8 cellular contexts compared by ENCODE assay signal in the genomic region with DNA sequence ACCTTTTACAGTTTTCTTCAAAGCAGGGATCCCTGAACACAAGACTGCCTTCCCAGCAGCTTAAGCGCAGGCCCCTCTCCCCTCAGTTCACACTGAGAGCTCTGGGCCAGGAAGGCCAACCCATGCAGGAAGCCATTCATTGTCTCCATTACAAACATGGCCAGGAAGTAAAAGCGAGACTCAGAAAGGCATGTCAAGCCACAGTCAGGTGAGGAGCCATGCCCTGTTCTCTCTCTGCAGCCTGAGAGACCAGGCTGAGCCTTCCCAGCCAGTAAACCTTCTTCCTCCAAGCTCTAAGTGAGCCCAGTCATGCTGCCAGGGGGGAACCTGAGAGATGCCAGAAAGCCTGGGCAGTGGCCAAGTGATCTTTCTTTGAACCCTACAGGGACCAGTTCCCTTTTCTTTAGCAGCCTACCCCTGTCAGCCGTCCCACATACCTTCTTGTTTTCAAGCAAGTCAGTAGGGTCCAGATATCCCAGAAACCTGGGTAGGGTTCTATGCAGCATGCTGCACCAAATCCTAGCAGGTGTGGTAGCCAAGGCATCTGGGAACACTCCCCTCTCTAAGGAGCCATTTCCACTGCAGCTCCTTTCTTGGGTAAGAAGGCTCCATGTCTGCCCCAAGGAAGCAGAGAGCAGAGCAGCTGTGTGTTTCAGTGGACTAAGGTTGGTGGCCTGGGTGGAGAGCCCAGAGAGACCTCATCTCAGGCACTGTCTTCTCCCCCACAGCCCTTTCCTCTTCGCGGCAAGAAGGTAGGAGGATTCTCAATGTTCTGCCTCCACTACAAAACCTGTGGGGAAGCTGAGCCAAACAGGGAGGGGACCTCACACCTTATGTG. TPM values are rescaled to one million over a fixed set of nuclear protein-coding genes. Genes with fewer than 3 reads are reported as not detected.
DNase-seq lines count a peak whose midpoint lies in the region; ATAC-seq, FAIRE-seq and TF ChIP-seq lines count a peak whose summit lies in the region.

No MANE protein-coding gene starts in this region.

- RAD21 ChIA-PET in GM12878 (lab: Charles Lee; ENCODE audit: unreplicated experiment) = interaction anchor here (0.7 to 12.6 kb wide), 11 partner anchors 8 to 83 kb away, joined by 3 to 188 read pairs (median 3); a partner anchor contains a TSS

- H3K79me2 ChIP-seq in GM12878 (ENCODE audit: control insufficient read depth, insufficient read depth, low read length) = peaks cover 25% of the 10 kb centered on the region

- ATAC-seq in GM21529 (IDR thresholded peaks at IDR 0.05; ENCODE audit: unreplicated experiment) = peak; percentile 35
- peak; percentile 67 for ATAC-seq in GM12878

- TF ChIP-seq POLR2A in GM12878 (IDR thresholded peaks at IDR 0.05; ENCODE audit: low read depth, low read length) (no peak; the same call in 1 of the 2 replicates), spleen (IDR thresholded peaks at IDR 0.05) (no peak)

- H2AFZ ChIP-seq in GM12878 (ENCODE audit: control insufficient read depth, low read depth, low read length) = peak overlapping the region; percentile 9

- H3K9ac ChIP-seq in GM12878 (ENCODE audit: control insufficient read depth, insufficient read depth, low read length) = peak overlapping the region; percentile 53

- no TSS peak for BruUV-seq in GM12878 (replicated peaks; lab: Mats Ljungman, UMichigan)

- TF ChIP-seq CTCF in GM10248 (IDR thresholded peaks at IDR 0.05; ENCODE audit: control extremely low read depth, extremely low read depth, low read depth, missing control alignments) (no peak), GM12878 (IDR thresholded peaks at IDR 0.05 in 2 of 3, conservative IDR thresholded peaks at IDR 0.05 in 1 of 3; ENCODE audit: control insufficient read depth in 2 of 3, extremely low read depth in 1 of 3, insufficient read depth in 1 of 3, low read depth in 3 of 3, low read length in 3 of 3) (no peak), spleen (IDR thresholded peaks at IDR 0.05 in 8 of 11, conservative IDR thresholded peaks at IDR 0.05 in 3 of 11) (no peak), D721Med (IDR thresholded peaks at IDR 0.05; ENCODE audit: insufficient read depth, missing control alignments) (no peak)

- H3K27me3 ChIP-seq in GM12878 (replicated peaks in 1 of 2; ENCODE audit: control insufficient read depth in 2 of 2, insufficient read depth in 2 of 2, low read length in 1 of 2) = no peaks in the 10 kb centered on the region
- H3K27me3 ChIP-seq in spleen (replicated peaks in 1 of 7) = no peaks in the 10 kb centered on the region

- intact Hi-C loops in GM12878 (cut with micrococcal nuclease; ENCODE audit: unreplicated experiment) (loop anchor here (1.0 to 10.0 kb wide), 3 partner anchors 12 to 578 kb away; a partner anchor contains a TSS), spleen (cut with DNase I; ENCODE audit: low total_unique reads) (no loop called here)

- no peak for TF ChIP-seq RAD21 in GM12878 (IDR thresholded peaks at IDR 0.05; ENCODE audit: insufficient read depth, low read depth, low read length)

- H3K27ac ChIP-seq in GM12878 (ENCODE audit: control insufficient read depth, insufficient read depth) (peak overlapping the region; percentile 92), spleen (peak overlapping the region; percentile 79 to 97 (median 90))

- H3K4me3 ChIP-seq in GM12878 (peak overlapping the region; percentile 73), spleen (peak overlapping the region; percentile 37 to 82 (median 52))

- SMC1A ChIA-PET in GM12878 (lab: Charles Lee; ENCODE audit: uncharacterized antibody, unreplicated experiment) = interaction anchor here (0.6 to 13.9 kb wide), 15 partner anchors 8 to 83 kb away, joined by 3 to 282 read pairs (median 7); a partner anchor contains a TSS

- no peaks in the 10 kb centered on the region for H4K20me1 ChIP-seq in GM12878 (ENCODE audit: control insufficient read depth, insufficient read depth)

- WGBS in GM12878 (ENCODE audit: insufficient coverage, insufficient replicate concordance, low lambda C conversion rate, missing lambda C conversion rate) = 0% methylated on average over 5 of the region's 5 CpGs
- 28 to 45% (median 32%) methylated on average over 5 of the region's 5 CpGs for WGBS in spleen, 5 donors

- FAIRE-seq in GM12878 (lab: Jason Lieb, UNC) = peak; percentile 56
- FAIRE-seq in D721Med (lab: Jason Lieb, UNC) = no peak

- no peaks in the 10 kb centered on the region for H3K9me3 ChIP-seq in GM12878 (replicated peaks; ENCODE audit: control insufficient read depth, insufficient read depth, low read length)
- H3K9me3 ChIP-seq in spleen = no peaks in the 10 kb centered on the region

- in situ Hi-C loops in GM12878 (cut with MboI) = no loop called here

- CTCF ChIA-PET in GM10248 (lab: Yijun Ruan, JAX) (interaction anchor here (0.6 to 6.9 kb wide), 7 partner anchors 9 to 126 kb away, joined by 3 to 53 read pairs (median 5); no protein-coding TSS in a partner anchor), GM12878 (lab: Yijun Ruan, JAX) (interaction anchor here (0.7 to 8.8 kb wide), 8 partner anchors 9 to 618 kb away, joined by 3 to 117 read pairs (median 4); no protein-coding TSS in a partner anchor)

- TF ChIP-seq EP300 in GM12878 (IDR thresholded peaks at IDR 0.05; ENCODE audit: borderline replicate concordance in 1 of 2, control insufficient read depth in 1 of 2, low read depth in 2 of 2, low read length in 2 of 2) = no peak

- H3K4me2 ChIP-seq in GM12878 (ENCODE audit: control insufficient read depth, insufficient read depth) = peak overlapping the region; percentile 97

- peak; percentile 44 for DNase-seq in GM10248 (ENCODE audit: extremely low spot score)
- DNase-seq in NOMO-1 (lab: John Stamatoyannopoulos, UW; ENCODE audit: unreplicated experiment in 2 of 2) = peak; percentile 58 to 70
- peak; percentile 49 for DNase-seq in GM12878 (ENCODE audit: low read depth, low spot score)
- DNase-seq in spleen = peak; percentile 88
- no peak for DNase-seq in D721Med (ENCODE audit: insufficient read length, low spot score)
- no peak for DNase-seq in SW 1271 (lab: John Stamatoyannopoulos, UW)
- DNase-seq in COLO829 (ENCODE audit: low spot score) = no peak

- POLR2A ChIA-PET in GM10248 (lab: Yijun Ruan, JAX) (no interaction called here), GM12878 (lab: Charles Lee) (interaction anchor here (0.6 to 9.1 kb wide), 8 partner anchors 8 to 118 kb away, joined by 3 to 107 read pairs (median 5); a partner anchor contains a TSS)

- peaks cover 46% of the 10 kb centered on the region for H3K4me1 ChIP-seq in GM12878 (ENCODE audit: control insufficient read depth, insufficient read depth, low read length)
- peaks cover 37 to 94% (median 70%) of the 10 kb centered on the region in 6 donors for H3K4me1 ChIP-seq in spleen

- H3K36me3 ChIP-seq in GM12878 (ENCODE audit: control insufficient read depth in 2 of 2, insufficient read depth in 2 of 2, low read length in 1 of 2) (peaks cover 5 to 7% of the 10 kb centered on the region in 2 experiments; a peak in 3 of 4 replicates), spleen (peaks cover 0 to 36% (median 25%) of the 10 kb centered on the region in 6 donors)

RNA-seq across cellular contexts. Expression of a gene that starts 1.0 kb away (rescaled TPM):
- 130 and 146 TPM in 2 replicates for total RNA-seq in GM12878 (2013; cell fraction: nucleolus; rRNA removed)
- 57.0 and 61.6 TPM in 2 replicates for total RNA-seq in GM12878 (2014; rRNA removed)
- 78.2 and 81.8 TPM in 2 replicates for total RNA-seq in GM12878 (2014; rRNA removed; fragmentation: Illumina TruSeq; extraction: Trizol)
- 62.6 and 67.5 TPM in 2 replicates for total RNA-seq in GM12878 (2021)
- 53.6 TPM for polyA plus RNA-seq in GM12878 (2011; ENCODE audit: low read depth)
- 119 and 148 TPM in 2 replicates for polyA plus RNA-seq in GM12878 (2011; rRNA removed)
- 74.9 and 86.1 TPM in 2 replicates for polyA plus RNA-seq in GM12878 (2011; cell fraction: cytosol; rRNA removed)
- 263 and 305 TPM in 2 replicates for polyA plus RNA-seq in GM12878 (2011; cell fraction: nucleus; rRNA removed)
- 66.3 and 74.1 TPM in 2 replicates for polyA plus RNA-seq in GM12878 (2012)
- polyA plus RNA-seq in GM12878 (2014; fragmentation: Illumina TruSeq; extraction: Trizol) = 88.2 and 103 TPM in 2 replicates
- 100 to 1,000 TPM; 117 to 121 TPM for polyA plus RNA-seq in GM12878 (2014; fragmentation: Nextera tagmentation; extraction: Ambion mirVana)
- 64.3 and 83.5 TPM in 2 replicates for polyA plus RNA-seq in GM12878 (2014; rRNA removed)
- polyA plus RNA-seq in GM12878 (2016; fragmentation: Nextera tagmentation; extraction: Ambion mirVana) = 100 to 1,000 TPM; 105 to 115 TPM
- polyA minus RNA-seq in GM12878 (2011; rRNA and poly(A)+ RNA removed) = 73.3 and 83.2 TPM in 2 replicates
- 22.2 and 25.5 TPM in 2 replicates for polyA minus RNA-seq in GM12878 (2011; cell fraction: cytosol; rRNA and poly(A)+ RNA removed)
- polyA minus RNA-seq in GM12878 (2011; cell fraction: nucleus; rRNA and poly(A)+ RNA removed) = 105 and 127 TPM in 2 replicates
- 100 to 1,000 TPM in 4 of 7 donors, 10 to 100 TPM in 3; 97.7 to 134 (median 109) TPM for total RNA-seq in spleen
- polyA plus RNA-seq in spleen = 100 to 1,000 TPM in 2 of 3 donors, 10 to 100 TPM in 1; 95.4 to 189 (median 107) TPM

RNA-seq across cellular contexts. Expression of a gene that starts 27.5 kb away (rescaled TPM):
- 5.5 and 5.7 TPM in 2 replicates for total RNA-seq in GM12878 (2013; cell fraction: nucleolus; rRNA removed)
- total RNA-seq in GM12878 (2014; rRNA removed) (3.4 and 4.4 TPM in 2 replicates), GM12878 (2014; rRNA removed; fragmentation: Illumina TruSeq; extraction: Trizol) (4.0 and 4.4 TPM in 2 replicates), GM12878 (2021) (3.4 and 3.5 TPM in 2 replicates), spleen (1 to 10 TPM; 1.0 to 2.7 (median 1.8) TPM)
- 1.3 TPM for polyA plus RNA-seq in GM12878 (2011; ENCODE audit: low read depth)
- polyA plus RNA-seq in GM12878 (2011; rRNA removed) (3.2 and 3.9 TPM in 2 replicates), GM12878 (2014; fragmentation: Illumina TruSeq; extraction: Trizol) (3.7 and 3.8 TPM in 2 replicates), GM12878 (2014; fragmentation: Nextera tagmentation; extraction: Ambion mirVana) (1 to 10 TPM; 3.4 to 4.4 TPM), GM12878 (2014; rRNA removed) (2.3 and 3.1 TPM in 2 replicates), GM12878 (2016; fragmentation: Nextera tagmentation; extraction: Ambion mirVana) (1 to 10 TPM; 4.6 to 5.5 TPM), spleen (1 to 10 TPM in 2 of 3 donors, under 1 TPM in 1; 0.96 to 1.6 (median 1.5) TPM)
- 2.4 TPM in 2 replicates for polyA plus RNA-seq in GM12878 (2011; cell fraction: cytosol; rRNA removed)
- polyA plus RNA-seq in GM12878 (2011; cell fraction: nucleus; rRNA removed) = 2.0 and 2.2 TPM in 2 replicates
- polyA plus RNA-seq in GM12878 (2012) = 1.6 and 2.9 TPM in 2 replicates
- 6.1 TPM in 2 replicates for polyA minus RNA-seq in GM12878 (2011; rRNA and poly(A)+ RNA removed)
- 1.6 and 2.1 TPM in 2 replicates for polyA minus RNA-seq in GM12878 (2011; cell fraction: cytosol; rRNA and poly(A)+ RNA removed)
- 5.3 and 5.6 TPM in 2 replicates for polyA minus RNA-seq in GM12878 (2011; cell fraction: nucleus; rRNA and poly(A)+ RNA removed)

RNA-seq across cellular contexts. Expression of a gene that starts 49.1 kb away (rescaled TPM):
- not detected in 2 replicates for total RNA-seq in GM12878 (2013; cell fraction: nucleolus; rRNA removed)
- 0.05 TPM in 1 of 2 replicates, not detected in the other for total RNA-seq in GM12878 (2014; rRNA removed)
- total RNA-seq in GM12878 (2014; rRNA removed; fragmentation: Illumina TruSeq; extraction: Trizol) = 0.04 and 0.09 TPM in 2 replicates
- total RNA-seq in GM12878 (2021) = 0.10 and 0.21 TPM in 2 replicates
- 0.20 TPM for polyA plus RNA-seq in GM12878 (2011; ENCODE audit: low read depth)
- 0.46 and 0.50 TPM in 2 replicates for polyA plus RNA-seq in GM12878 (2011; rRNA removed)
- polyA plus RNA-seq in GM12878 (2011; cell fraction: cytosol; rRNA removed) = 0.23 and 0.37 TPM in 2 replicates
- 0.27 and 0.53 TPM in 2 replicates for polyA plus RNA-seq in GM12878 (2011; cell fraction: nucleus; rRNA removed)
- 0.24 and 0.35 TPM in 2 replicates for polyA plus RNA-seq in GM12878 (2012)
- 0.12 and 0.30 TPM in 2 replicates for polyA plus RNA-seq in GM12878 (2014; fragmentation: Illumina TruSeq; extraction: Trizol)
- polyA plus RNA-seq in GM12878 (2014; fragmentation: Nextera tagmentation; extraction: Ambion mirVana) = under 1 TPM; 0.04 to 0.05 TPM
- polyA plus RNA-seq in GM12878 (2014; rRNA removed) = 0.11 and 0.22 TPM in 2 replicates
- polyA plus RNA-seq in GM12878 (2016; fragmentation: Nextera tagmentation; extraction: Ambion mirVana) = under 1 TPM; 0.06 to 0.09 TPM
- 0.66 and 0.67 TPM in 2 replicates for polyA minus RNA-seq in GM12878 (2011; rRNA and poly(A)+ RNA removed)
- 1.3 TPM in 1 of 2 replicates, not detected in the other for polyA minus RNA-seq in GM12878 (2011; cell fraction: cytosol; rRNA and poly(A)+ RNA removed)
- polyA minus RNA-seq in GM12878 (2011; cell fraction: nucleus; rRNA and poly(A)+ RNA removed) = 0.10 TPM in 1 of 2 replicates, not detected in the other
- total RNA-seq in spleen = 1 to 10 TPM; 3.1 to 5.6 (median 4.0) TPM
- 1 to 10 TPM in 2 of 3 donors, under 1 TPM in 1; 0.59 to 1.6 (median 1.4) TPM for polyA plus RNA-seq in spleen

RNA-seq across cellular contexts. Expression of a gene that starts 52.2 kb away (rescaled TPM):
- not detected in 2 replicates for total RNA-seq in GM12878 (2013; cell fraction: nucleolus; rRNA removed)
- total RNA-seq in GM12878 (2014; rRNA removed) = not detected in 2 replicates
- not detected in 2 replicates for total RNA-seq in GM12878 (2014; rRNA removed; fragmentation: Illumina TruSeq; extraction: Trizol)
- total RNA-seq in GM12878 (2021) = not detected in 2 replicates
- not detected for polyA plus RNA-seq in GM12878 (2011; ENCODE audit: low read depth)
- polyA plus RNA-seq in GM12878 (2011; rRNA removed) = 0.10 and 0.15 TPM in 2 replicates
- 0.07 TPM in 1 of 2 replicates, not detected in the other for polyA plus RNA-seq in GM12878 (2011; cell fraction: cytosol; rRNA removed)
- polyA plus RNA-seq in GM12878 (2011; cell fraction: nucleus; rRNA removed) = 0.13 TPM in 1 of 2 replicates, not detected in the other
- polyA plus RNA-seq in GM12878 (2012) = not detected in 2 replicates
- polyA plus RNA-seq in GM12878 (2014; fragmentation: Illumina TruSeq; extraction: Trizol) = not detected in 2 replicates
- under 1 TPM; 0.04 to 0.27 TPM for polyA plus RNA-seq in GM12878 (2014; fragmentation: Nextera tagmentation; extraction: Ambion mirVana)
- polyA plus RNA-seq in GM12878 (2014; rRNA removed) = 0.05 TPM in 1 of 2 replicates, not detected in the other
- not detected for polyA plus RNA-seq in GM12878 (2016; fragmentation: Nextera tagmentation; extraction: Ambion mirVana)
- polyA minus RNA-seq in GM12878 (2011; rRNA and poly(A)+ RNA removed) = 0.26 TPM in 1 of 2 replicates, not detected in the other
- polyA minus RNA-seq in GM12878 (2011; cell fraction: cytosol; rRNA and poly(A)+ RNA removed) = not detected in 2 replicates
- not detected in 2 replicates for polyA minus RNA-seq in GM12878 (2011; cell fraction: nucleus; rRNA and poly(A)+ RNA removed)
- 10 to 100 TPM in 2 of 7 donors, 1 to 10 TPM in 5; 1.8 to 14.9 (median 4.2) TPM for total RNA-seq in spleen
- 1 to 10 TPM; 2.6 to 3.5 (median 3.2) TPM for polyA plus RNA-seq in spleen

Comparison
In these comparisons a context has a peak if more than half of its experiments do, and no peak if none do; other contexts are left out.
1. DNase-seq: peak in GM10248 (single experiment), NOMO-1 (2 of 2), GM12878 (single experiment) and spleen (single experiment); none in D721Med (single experiment), SW 1271 (0 of 2) and COLO829 (single experiment).